Comparison of ENCODE assay signal across 1 cellular context in the genomic region with DNA sequence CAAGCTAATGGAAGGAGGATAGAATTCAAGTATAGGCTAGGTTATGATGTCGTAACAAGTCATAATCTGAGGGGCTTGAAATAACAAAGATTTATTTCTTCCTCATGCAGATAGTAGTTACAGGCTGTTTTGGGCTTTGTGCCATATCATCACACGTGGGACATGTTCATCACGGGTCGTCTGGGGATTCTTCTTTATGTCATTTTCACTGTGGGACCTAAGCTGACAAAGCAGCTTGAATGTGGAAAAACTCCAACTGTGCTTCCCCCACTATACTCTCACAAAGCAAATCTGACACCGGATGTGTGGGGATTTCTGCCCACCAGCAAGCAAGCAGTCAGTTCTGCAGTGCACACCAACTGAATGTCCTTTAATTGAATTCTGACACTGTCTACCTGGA.
TF ChIP-seq lines count a peak whose summit lies in the region.

No MANE protein-coding gene starts in this region.

TF ChIP-seq in HCT116, 20 proteins besides CTCF, POLR2A, EP300 and RAD21 (continued from another document):
- TF ChIP-seq, protein P1, sequence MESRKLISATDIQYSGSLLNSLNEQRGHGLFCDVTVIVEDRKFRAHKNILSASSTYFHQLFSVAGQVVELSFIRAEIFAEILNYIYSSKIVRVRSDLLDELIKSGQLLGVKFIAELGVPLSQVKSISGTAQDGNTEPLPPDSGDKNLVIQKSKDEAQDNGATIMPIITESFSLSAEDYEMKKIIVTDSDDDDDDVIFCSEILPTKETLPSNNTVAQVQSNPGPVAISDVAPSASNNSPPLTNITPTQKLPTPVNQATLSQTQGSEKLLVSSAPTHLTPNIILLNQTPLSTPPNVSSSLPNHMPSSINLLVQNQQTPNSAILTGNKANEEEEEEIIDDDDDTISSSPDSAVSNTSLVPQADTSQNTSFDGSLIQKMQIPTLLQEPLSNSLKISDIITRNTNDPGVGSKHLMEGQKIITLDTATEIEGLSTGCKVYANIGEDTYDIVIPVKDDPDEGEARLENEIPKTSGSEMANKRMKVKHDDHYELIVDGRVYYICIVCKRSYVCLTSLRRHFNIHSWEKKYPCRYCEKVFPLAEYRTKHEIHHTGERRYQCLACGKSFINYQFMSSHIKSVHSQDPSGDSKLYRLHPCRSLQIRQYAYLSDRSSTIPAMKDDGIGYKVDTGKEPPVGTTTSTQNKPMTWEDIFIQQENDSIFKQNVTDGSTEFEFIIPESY (IDR thresholded peaks at IDR 0.05; ENCODE audit: extremely low read depth, insufficient replicate concordance, low read length) = no peak
- TF ChIP-seq, protein P2, sequence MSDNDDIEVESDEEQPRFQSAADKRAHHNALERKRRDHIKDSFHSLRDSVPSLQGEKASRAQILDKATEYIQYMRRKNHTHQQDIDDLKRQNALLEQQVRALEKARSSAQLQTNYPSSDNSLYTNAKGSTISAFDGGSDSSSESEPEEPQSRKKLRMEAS (IDR thresholded peaks at IDR 0.05) = no peak
- TF ChIP-seq CBX3 (IDR thresholded peaks at IDR 0.05; ENCODE audit: low read depth) = no peak
- no peak for TF ChIP-seq SIN3A (IDR thresholded peaks at IDR 0.05; ENCODE audit: low read depth)
- no peak for TF ChIP-seq EZH2 (IDR thresholded peaks at IDR 0.05)
- no peak for TF ChIP-seq ELF1 (IDR thresholded peaks at IDR 0.05; ENCODE audit: borderline replicate concordance, low read depth)
- TF ChIP-seq ZFX (IDR thresholded peaks at IDR 0.05) = no peak
- no peak for TF ChIP-seq SRF (IDR thresholded peaks at IDR 0.05; ENCODE audit: low read depth)
- TF ChIP-seq ZNF274 (IDR thresholded peaks at IDR 0.05; ENCODE audit: low read depth, low read length) = no peak
- TF ChIP-seq, protein P3, sequence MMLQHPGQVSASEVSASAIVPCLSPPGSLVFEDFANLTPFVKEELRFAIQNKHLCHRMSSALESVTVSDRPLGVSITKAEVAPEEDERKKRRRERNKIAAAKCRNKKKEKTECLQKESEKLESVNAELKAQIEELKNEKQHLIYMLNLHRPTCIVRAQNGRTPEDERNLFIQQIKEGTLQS (IDR thresholded peaks at IDR 0.05) = no peak
